Comparison of ENCODE assay signal across 1 cellular context in the genomic region with DNA sequence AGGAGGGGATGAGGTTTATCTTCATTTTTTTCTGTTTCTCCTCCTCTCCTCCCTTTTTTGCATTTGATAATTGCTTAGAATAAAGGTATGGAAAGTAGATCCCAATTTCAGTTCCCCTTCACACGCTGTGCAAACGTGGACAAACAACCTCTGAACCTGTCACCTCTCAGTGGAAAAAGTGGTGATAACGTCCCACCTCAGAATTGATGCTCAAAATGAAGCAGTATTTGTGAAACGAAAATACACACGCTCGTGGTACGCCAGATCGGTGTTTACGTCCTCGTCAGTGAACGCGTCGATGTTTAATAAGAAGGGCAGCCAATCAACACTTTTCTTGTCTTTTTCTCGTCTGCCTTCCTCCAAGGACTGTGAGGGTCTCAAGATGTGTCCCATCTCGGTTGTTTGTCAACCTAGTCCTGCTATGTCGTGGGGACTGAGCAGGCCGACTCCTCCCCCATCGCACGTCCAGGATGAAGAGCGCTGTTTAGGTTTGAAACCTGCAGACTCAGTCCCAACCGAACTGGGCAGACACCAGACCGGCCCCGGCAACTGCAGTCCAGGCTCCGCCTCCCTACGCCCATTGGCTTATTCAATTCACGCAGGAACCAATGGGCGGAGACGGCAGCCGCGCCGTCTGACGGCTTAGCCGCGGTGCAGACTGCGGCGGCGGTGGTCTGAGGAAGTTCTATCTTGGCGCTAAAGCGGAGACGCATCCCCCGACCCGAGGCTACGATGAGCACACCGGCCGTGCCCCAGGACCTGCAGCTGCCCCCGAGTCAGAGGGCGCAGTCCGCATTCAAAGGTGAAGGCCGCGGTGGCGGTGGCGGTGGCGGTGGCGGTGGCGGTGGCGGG.
TF ChIP-seq lines count a peak whose summit lies in the region.

TSS of gene CKAP2 (plus strand) at position 654 of the 852 bp plus-strand sequence. CDS start at position 733, 79 bp downstream.

TF ChIP-seq in K562, 482 proteins besides CTCF, POLR2A, EP300 and RAD21 (continued from another document and continues in another):
- TF ChIP-seq ZNF449 (CRISPR knock-in tag; IDR thresholded peaks at IDR 0.05) (no peak), ERF (CRISPR knock-in tag; IDR thresholded peaks at IDR 0.05) (no peak), NFRKB (IDR thresholded peaks at IDR 0.05; ENCODE audit: low read depth) (peak; percentile 35; the same call in 1 of the 2 replicates), ZBTB11 (CRISPR knock-in tag; IDR thresholded peaks at IDR 0.05) (no peak), RBM17 (IDR thresholded peaks at IDR 0.05; ENCODE audit: borderline replicate concordance, low read depth, low read length) (no peak), ZNF134 (CRISPR knock-in tag; conservative IDR thresholded peaks at IDR 0.05) (no peak), ZNF263 (CRISPR knock-in tag; IDR thresholded peaks at IDR 0.05; ENCODE audit: borderline replicate concordance) (peak; percentile 10; the same call in 1 of the 2 replicates), SRSF7 (optimal IDR thresholded peaks at IDR 0.05; ENCODE audit: low read depth, low read length) (no peak), FOXJ3 (CRISPR knock-in tag; IDR thresholded peaks at IDR 0.05) (no peak), DDX20 (tag; IDR thresholded peaks at IDR 0.05; ENCODE audit: low read depth) (no peak), MCM2 (IDR thresholded peaks at IDR 0.05; ENCODE audit: low read depth) (no peak), ZNF133 (CRISPR knock-in tag; IDR thresholded peaks at IDR 0.05) (no peak), ZBTB40 (IDR thresholded peaks at IDR 0.05) (0 out of 2 replicates have a peak, but pooled peaks have one; percentile 25), ZBTB40 (CRISPR knock-in tag; IDR thresholded peaks at IDR 0.05) (no peak), ZNF324 (CRISPR knock-in tag; IDR thresholded peaks at IDR 0.05) (no peak), RFX7 (CRISPR knock-in tag; IDR thresholded peaks at IDR 0.05) (no peak), STAT5B (CRISPR knock-in tag; IDR thresholded peaks at IDR 0.05) (no peak), ZNF76 (CRISPR knock-in tag; IDR thresholded peaks at IDR 0.05; ENCODE audit: borderline replicate concordance) (no peak)
- TF ChIP-seq, protein P1, sequence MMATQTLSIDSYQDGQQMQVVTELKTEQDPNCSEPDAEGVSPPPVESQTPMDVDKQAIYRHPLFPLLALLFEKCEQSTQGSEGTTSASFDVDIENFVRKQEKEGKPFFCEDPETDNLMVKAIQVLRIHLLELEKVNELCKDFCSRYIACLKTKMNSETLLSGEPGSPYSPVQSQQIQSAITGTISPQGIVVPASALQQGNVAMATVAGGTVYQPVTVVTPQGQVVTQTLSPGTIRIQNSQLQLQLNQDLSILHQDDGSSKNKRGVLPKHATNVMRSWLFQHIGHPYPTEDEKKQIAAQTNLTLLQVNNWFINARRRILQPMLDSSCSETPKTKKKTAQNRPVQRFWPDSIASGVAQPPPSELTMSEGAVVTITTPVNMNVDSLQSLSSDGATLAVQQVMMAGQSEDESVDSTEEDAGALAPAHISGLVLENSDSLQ (IDR thresholded peaks at IDR 0.05) = peak; percentile 30; the same call in 1 of the 2 replicates
- TF ChIP-seq, protein P2, sequence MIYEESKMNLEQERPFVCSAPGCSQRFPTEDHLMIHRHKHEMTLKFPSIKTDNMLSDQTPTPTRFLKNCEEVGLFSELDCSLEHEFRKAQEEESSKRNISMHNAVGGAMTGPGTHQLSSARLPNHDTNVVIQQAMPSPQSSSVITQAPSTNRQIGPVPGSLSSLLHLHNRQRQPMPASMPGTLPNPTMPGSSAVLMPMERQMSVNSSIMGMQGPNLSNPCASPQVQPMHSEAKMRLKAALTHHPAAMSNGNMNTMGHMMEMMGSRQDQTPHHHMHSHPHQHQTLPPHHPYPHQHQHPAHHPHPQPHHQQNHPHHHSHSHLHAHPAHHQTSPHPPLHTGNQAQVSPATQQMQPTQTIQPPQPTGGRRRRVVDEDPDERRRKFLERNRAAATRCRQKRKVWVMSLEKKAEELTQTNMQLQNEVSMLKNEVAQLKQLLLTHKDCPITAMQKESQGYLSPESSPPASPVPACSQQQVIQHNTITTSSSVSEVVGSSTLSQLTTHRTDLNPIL (CRISPR knock-in tag; IDR thresholded peaks at IDR 0.05) = no peak
- TF ChIP-seq, protein P3, sequence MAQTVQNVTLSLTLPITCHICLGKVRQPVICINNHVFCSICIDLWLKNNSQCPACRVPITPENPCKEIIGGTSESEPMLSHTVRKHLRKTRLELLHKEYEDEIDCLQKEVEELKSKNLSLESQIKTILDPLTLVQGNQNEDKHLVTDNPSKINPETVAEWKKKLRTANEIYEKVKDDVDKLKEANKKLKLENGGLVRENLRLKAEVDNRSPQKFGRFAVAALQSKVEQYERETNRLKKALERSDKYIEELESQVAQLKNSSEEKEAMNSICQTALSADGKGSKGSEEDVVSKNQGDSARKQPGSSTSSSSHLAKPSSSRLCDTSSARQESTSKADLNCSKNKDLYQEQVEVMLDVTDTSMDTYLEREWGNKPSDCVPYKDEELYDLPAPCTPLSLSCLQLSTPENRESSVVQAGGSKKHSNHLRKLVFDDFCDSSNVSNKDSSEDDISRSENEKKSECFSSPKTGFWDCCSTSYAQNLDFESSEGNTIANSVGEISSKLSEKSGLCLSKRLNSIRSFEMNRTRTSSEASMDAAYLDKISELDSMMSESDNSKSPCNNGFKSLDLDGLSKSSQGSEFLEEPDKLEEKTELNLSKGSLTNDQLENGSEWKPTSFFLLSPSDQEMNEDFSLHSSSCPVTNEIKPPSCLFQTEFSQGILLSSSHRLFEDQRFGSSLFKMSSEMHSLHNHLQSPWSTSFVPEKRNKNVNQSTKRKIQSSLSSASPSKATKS (CRISPR knock-in tag; IDR thresholded peaks at IDR 0.05) = no peak
- TF ChIP-seq, protein P4, sequence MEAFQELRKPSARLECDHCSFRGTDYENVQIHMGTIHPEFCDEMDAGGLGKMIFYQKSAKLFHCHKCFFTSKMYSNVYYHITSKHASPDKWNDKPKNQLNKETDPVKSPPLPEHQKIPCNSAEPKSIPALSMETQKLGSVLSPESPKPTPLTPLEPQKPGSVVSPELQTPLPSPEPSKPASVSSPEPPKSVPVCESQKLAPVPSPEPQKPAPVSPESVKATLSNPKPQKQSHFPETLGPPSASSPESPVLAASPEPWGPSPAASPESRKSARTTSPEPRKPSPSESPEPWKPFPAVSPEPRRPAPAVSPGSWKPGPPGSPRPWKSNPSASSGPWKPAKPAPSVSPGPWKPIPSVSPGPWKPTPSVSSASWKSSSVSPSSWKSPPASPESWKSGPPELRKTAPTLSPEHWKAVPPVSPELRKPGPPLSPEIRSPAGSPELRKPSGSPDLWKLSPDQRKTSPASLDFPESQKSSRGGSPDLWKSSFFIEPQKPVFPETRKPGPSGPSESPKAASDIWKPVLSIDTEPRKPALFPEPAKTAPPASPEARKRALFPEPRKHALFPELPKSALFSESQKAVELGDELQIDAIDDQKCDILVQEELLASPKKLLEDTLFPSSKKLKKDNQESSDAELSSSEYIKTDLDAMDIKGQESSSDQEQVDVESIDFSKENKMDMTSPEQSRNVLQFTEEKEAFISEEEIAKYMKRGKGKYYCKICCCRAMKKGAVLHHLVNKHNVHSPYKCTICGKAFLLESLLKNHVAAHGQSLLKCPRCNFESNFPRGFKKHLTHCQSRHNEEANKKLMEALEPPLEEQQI (IDR thresholded peaks at IDR 0.05) = no peak
- TF ChIP-seq, protein P5, sequence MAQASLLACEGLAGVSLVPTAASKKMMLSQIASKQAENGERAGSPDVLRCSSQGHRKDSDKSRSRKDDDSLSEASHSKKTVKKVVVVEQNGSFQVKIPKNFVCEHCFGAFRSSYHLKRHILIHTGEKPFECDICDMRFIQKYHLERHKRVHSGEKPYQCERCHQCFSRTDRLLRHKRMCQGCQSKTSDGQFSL (CRISPR knock-in tag; IDR thresholded peaks at IDR 0.05) = no peak; the same call in 1 of the 2 replicates
- TF ChIP-seq, protein P5 (tag; IDR thresholded peaks at IDR 0.05) = no peak
- TF ChIP-seq, protein P6, sequence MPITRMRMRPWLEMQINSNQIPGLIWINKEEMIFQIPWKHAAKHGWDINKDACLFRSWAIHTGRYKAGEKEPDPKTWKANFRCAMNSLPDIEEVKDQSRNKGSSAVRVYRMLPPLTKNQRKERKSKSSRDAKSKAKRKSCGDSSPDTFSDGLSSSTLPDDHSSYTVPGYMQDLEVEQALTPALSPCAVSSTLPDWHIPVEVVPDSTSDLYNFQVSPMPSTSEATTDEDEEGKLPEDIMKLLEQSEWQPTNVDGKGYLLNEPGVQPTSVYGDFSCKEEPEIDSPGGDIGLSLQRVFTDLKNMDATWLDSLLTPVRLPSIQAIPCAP (CRISPR knock-in tag; IDR thresholded peaks at IDR 0.05; ENCODE audit: borderline replicate concordance) = no peak
